Comparison of ENCODE assay signal across 12 cellular contexts in the genomic region with DNA sequence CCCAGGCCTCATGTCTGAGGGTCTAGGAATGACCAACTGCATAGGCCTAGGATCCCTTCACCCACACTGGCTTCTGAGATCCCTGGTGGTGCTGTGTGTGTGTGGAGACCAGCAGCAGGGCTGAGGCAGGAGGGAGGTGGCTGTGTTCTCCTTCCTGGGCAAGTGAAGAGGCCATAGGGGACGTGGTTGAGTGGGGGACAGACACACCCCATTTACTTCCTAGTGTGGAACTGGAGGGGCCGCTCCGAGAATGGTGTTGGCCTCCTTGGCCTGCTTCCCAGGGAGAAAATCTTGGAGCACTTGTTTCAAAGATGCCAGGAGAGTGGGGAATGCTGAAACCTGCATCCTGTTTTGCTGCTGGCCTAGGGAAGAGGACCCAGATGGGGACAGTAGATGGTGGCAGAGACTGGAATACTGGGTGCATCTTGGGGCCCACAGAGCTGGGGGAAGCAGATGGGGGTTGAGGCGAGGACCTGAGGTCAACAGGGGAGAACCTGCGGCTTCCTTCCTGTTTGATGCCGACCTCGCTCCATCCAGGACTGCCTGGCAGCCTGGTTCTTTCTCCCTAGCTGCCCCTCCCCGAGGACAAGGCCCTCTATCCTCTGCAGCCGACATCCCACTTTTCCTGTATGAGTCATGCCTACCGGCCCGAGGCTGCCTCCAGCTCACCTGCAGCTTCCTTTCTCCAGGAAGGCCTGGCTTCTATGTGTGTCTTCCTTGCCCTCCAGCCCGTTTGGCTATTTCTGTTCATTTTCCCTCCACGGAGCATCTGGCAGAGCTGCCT. TPM values are rescaled to one million over a fixed set of nuclear protein-coding genes. Genes with fewer than 3 reads are reported as not detected.
DNase-seq lines count a peak whose midpoint lies in the region; ATAC-seq and TF ChIP-seq lines count a peak whose summit lies in the region.
"Had no signal": no experiment of that assay in that cellular context is flagged by ENCODE, and none has a peak within 500 bp of the region (broad histone marks: within the 10 kb centered on the region; RNA-seq: fewer than 3 reads in every experiment).

No MANE protein-coding gene starts in this region.

- no peak for TF ChIP-seq CTCF in lower lobe of right lung (IDR thresholded peaks at IDR 0.05)

- intact Hi-C loops in lower lobe of right lung (cut with DNase I), result no loop called here
- intact Hi-C loops in head of caudate nucleus (cut with DNase I), result no loop called here

- no peak overlapping the region for H3K4me3 Mint-ChIP-seq in natural killer cell treated with Interleukin-12 subunit alpha and Interleukin-12 subunit beta and Interleukin-15 and Interleukin-18, amount 100 ng/mL, for 72 hours
- H3K4me3 Mint-ChIP-seq: naive B cell had no signal

- DNase-seq in 8988T (peak; percentile 71), HT-29 (ENCODE audit: low spot score) (peak; percentile 66), lower lobe of right lung (no peak), OCI-M1 (lab: John Stamatoyannopoulos, UW) (no peak), head of caudate nucleus (no peak), T-helper 2 cell (no peak)
- no peak for DNase-seq in natural killer cell treated with Interleukin-12 subunit alpha and Interleukin-12 subunit beta and Interleukin-15 and Interleukin-18, amount 100 ng/mL, for 72 hours (ENCODE audit: low spot score)
- DNase-seq: activated CD4-positive, alpha-beta T cell treated with anti-CD3 and anti-CD28 coated beads, Interleukin-2, amount 50 U/mL, for 1 hour; naive B cell; NCI-H1048; stimulated activated CD4-positive, alpha-beta T cell treated with anti-CD3 and anti-CD28 coated beads, Interleukin-4, amount 100 ng/mL, for 4 hours had no signal

- no peaks in the 10 kb centered on the region for H3K9me3 Mint-ChIP-seq in natural killer cell treated with Interleukin-12 subunit alpha and Interleukin-12 subunit beta and Interleukin-15 and Interleukin-18, amount 100 ng/mL, for 72 hours
- H3K9me3 Mint-ChIP-seq: naive B cell had no signal

- H3K27ac ChIP-seq in cingulate gyrus (ENCODE audit: low read depth, low read length), result peak overlapping the region; percentile 21
- H3K27ac ChIP-seq in lower lobe of right lung, result peak overlapping the region; percentile 60

- H3K9me3 ChIP-seq in lower lobe of right lung, result no peaks in the 10 kb centered on the region

- ATAC-seq in lower lobe of right lung, result peak; percentile 43 to 53
- ATAC-seq in natural killer cell treated with Interleukin-12 subunit alpha and Interleukin-12 subunit beta and Interleukin-15 and Interleukin-18, amount 100 ng/mL, for 72 hours, result no peak

- peaks cover 0 to 3% of the 10 kb centered on the region in 2 donors for H3K4me1 Mint-ChIP-seq in natural killer cell treated with Interleukin-12 subunit alpha and Interleukin-12 subunit beta and Interleukin-15 and Interleukin-18, amount 100 ng/mL, for 72 hours (ENCODE audit: low read depth in 2 of 2)
- H3K4me1 Mint-ChIP-seq: naive B cell had no signal

- H3K36me3 Mint-ChIP-seq in natural killer cell treated with Interleukin-12 subunit alpha and Interleukin-12 subunit beta and Interleukin-15 and Interleukin-18, amount 100 ng/mL, for 72 hours, result no peaks in the 10 kb centered on the region
- H3K36me3 Mint-ChIP-seq: naive B cell had no signal

- H3K36me3 ChIP-seq in lower lobe of right lung, result no peaks in the 10 kb centered on the region

- no peak overlapping the region for H3K27ac Mint-ChIP-seq in natural killer cell treated with Interleukin-12 subunit alpha and Interleukin-12 subunit beta and Interleukin-15 and Interleukin-18, amount 100 ng/mL, for 72 hours
- H3K27ac Mint-ChIP-seq: naive B cell had no signal

- no peak overlapping the region for H3K4me3 ChIP-seq in lower lobe of right lung

- peaks cover 70% of the 10 kb centered on the region for H3K4me1 ChIP-seq in lower lobe of right lung

- H3K27me3 ChIP-seq in lower lobe of right lung (ENCODE audit: low read depth), result no peaks in the 10 kb centered on the region

- H3K27me3 Mint-ChIP-seq in natural killer cell treated with Interleukin-12 subunit alpha and Interleukin-12 subunit beta and Interleukin-15 and Interleukin-18, amount 100 ng/mL, for 72 hours, result peaks cover 16 to 37% of the 10 kb centered on the region in 2 donors

RNA-seq across cellular contexts. Expression of a gene that starts 19.2 kb away (rescaled TPM):
- 21.2 and 23.5 TPM in 2 replicates for total RNA-seq in HT-29 (2014; rRNA removed; shearing (Covaris generic))
- total RNA-seq in lower lobe of right lung, result 37.7 TPM
- total RNA-seq in natural killer cell treated with Interleukin-12 subunit alpha and Interleukin-12 subunit beta and Interleukin-15 and Interleukin-18, amount 100 ng/mL, for 72 hours, result 1 to 10 TPM; 3.3 to 5.6 TPM

RNA-seq across cellular contexts. Expression of a gene that starts 19.7 kb away (rescaled TPM):
- 78.7 and 103 TPM in 2 replicates for total RNA-seq in HT-29 (2014; rRNA removed; shearing (Covaris generic))
- 65.5 TPM for total RNA-seq in lower lobe of right lung
- 10 to 100 TPM; 66.3 to 95.6 TPM for total RNA-seq in natural killer cell treated with Interleukin-12 subunit alpha and Interleukin-12 subunit beta and Interleukin-15 and Interleukin-18, amount 100 ng/mL, for 72 hours

RNA-seq across cellular contexts. Expression of a gene that starts 54.6 kb away (rescaled TPM):
- 0.23 TPM in 1 of 2 replicates, not detected in the other for total RNA-seq in HT-29 (2014; rRNA removed; shearing (Covaris generic))
- 0.35 TPM for total RNA-seq in lower lobe of right lung
- not detected for total RNA-seq in natural killer cell treated with Interleukin-12 subunit alpha and Interleukin-12 subunit beta and Interleukin-15 and Interleukin-18, amount 100 ng/mL, for 72 hours

Comparison
In these comparisons a context has a peak if more than half of its experiments do, and no peak if none do; other contexts are left out.
1. DNase-seq: peak in 8988T (single experiment) and HT-29 (single experiment); none in lower lobe of right lung (single experiment), OCI-M1 (single experiment), natural killer cell treated with Interleukin-12 subunit alpha and Interleukin-12 subunit beta and Interleukin-15 and Interleukin-18, amount 100 ng/mL, for 72 hours (single experiment), head of caudate nucleus (0 of 42) and T-helper 2 cell (0 of 5).
2. ATAC-seq: peak in lower lobe of right lung (2 of 2); none in natural killer cell treated with Interleukin-12 subunit alpha and Interleukin-12 subunit beta and Interleukin-15 and Interleukin-18, amount 100 ng/mL, for 72 hours (0 of 2).